1 cellular context compared by ENCODE assay signal in the genomic region with DNA sequence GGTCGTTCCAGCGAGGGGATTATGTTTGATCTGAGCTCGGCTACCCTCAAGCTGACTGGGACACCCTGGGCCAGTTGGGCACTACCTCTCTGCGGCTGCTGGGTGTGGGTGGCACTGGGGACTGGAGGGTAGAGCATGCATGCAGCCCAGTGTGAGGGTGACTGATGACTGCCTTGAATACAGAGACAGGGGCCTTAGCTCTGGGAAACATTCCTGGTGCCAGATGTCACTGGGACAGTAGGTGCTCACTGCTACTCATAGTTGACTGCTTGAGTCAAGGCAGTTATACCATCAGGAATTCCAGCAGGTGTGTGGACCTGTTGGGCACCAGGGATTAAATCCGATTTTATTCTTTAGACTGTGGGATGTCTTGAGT.
TF ChIP-seq lines count a peak whose summit lies in the region.

No MANE protein-coding gene starts in this region.

TF ChIP-seq in HepG2, 621 proteins besides CTCF, POLR2A, EP300 and RAD21 (continued from another document and continues in another):
- no peak for TF ChIP-seq BRD4 (CRISPR knock-in tag; IDR thresholded peaks at IDR 0.05)
- no peak for TF ChIP-seq GABPA (IDR thresholded peaks at IDR 0.05; ENCODE audit: low read depth, low read length)
- TF ChIP-seq GABPA (CRISPR knock-in tag; IDR thresholded peaks at IDR 0.05; ENCODE audit: low read depth): no peak
- TF ChIP-seq, protein P1, sequence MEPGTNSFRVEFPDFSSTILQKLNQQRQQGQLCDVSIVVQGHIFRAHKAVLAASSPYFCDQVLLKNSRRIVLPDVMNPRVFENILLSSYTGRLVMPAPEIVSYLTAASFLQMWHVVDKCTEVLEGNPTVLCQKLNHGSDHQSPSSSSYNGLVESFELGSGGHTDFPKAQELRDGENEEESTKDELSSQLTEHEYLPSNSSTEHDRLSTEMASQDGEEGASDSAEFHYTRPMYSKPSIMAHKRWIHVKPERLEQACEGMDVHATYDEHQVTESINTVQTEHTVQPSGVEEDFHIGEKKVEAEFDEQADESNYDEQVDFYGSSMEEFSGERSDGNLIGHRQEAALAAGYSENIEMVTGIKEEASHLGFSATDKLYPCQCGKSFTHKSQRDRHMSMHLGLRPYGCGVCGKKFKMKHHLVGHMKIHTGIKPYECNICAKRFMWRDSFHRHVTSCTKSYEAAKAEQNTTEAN (CRISPR knock-in tag; conservative IDR thresholded peaks at IDR 0.05): no peak
- TF ChIP-seq ZKSCAN5 (CRISPR knock-in tag; IDR thresholded peaks at IDR 0.05): no peak
- TF ChIP-seq GATA4 (IDR thresholded peaks at IDR 0.05; ENCODE audit: borderline replicate concordance, low read depth): no peak
- TF ChIP-seq RFXAP (CRISPR knock-in tag; IDR thresholded peaks at IDR 0.05; ENCODE audit: borderline replicate concordance): no peak
- TF ChIP-seq ZSCAN29 (CRISPR knock-in tag; conservative IDR thresholded peaks at IDR 0.05): no peak
- no peak for TF ChIP-seq NFIC (IDR thresholded peaks at IDR 0.05; ENCODE audit: low read length)
- no peak for TF ChIP-seq TSC22D2 (CRISPR knock-in tag; IDR thresholded peaks at IDR 0.05; ENCODE audit: borderline replicate concordance)
- no peak for TF ChIP-seq ZNF101 (CRISPR knock-in tag; IDR thresholded peaks at IDR 0.05; ENCODE audit: borderline replicate concordance, low read depth)
- TF ChIP-seq, protein P2, sequence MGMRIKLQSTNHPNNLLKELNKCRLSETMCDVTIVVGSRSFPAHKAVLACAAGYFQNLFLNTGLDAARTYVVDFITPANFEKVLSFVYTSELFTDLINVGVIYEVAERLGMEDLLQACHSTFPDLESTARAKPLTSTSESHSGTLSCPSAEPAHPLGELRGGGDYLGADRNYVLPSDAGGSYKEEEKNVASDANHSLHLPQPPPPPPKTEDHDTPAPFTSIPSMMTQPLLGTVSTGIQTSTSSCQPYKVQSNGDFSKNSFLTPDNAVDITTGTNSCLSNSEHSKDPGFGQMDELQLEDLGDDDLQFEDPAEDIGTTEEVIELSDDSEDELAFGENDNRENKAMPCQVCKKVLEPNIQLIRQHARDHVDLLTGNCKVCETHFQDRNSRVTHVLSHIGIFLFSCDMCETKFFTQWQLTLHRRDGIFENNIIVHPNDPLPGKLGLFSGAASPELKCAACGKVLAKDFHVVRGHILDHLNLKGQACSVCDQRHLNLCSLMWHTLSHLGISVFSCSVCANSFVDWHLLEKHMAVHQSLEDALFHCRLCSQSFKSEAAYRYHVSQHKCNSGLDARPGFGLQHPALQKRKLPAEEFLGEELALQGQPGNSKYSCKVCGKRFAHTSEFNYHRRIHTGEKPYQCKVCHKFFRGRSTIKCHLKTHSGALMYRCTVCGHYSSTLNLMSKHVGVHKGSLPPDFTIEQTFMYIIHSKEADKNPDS (CRISPR knock-in tag; IDR thresholded peaks at IDR 0.05): no peak
- TF ChIP-seq ZNF30 (CRISPR knock-in tag; IDR thresholded peaks at IDR 0.05): no peak
- TF ChIP-seq ESRRA (CRISPR knock-in tag; IDR thresholded peaks at IDR 0.05; ENCODE audit: low read depth): 0 out of 2 replicates have a peak, but pooled peaks have one; percentile 62
- TF ChIP-seq ZNF792 (CRISPR knock-in tag; IDR thresholded peaks at IDR 0.05): 0 out of 2 replicates have a peak, but pooled peaks have one; percentile 41
- TF ChIP-seq ZNF572 (CRISPR knock-in tag; IDR thresholded peaks at IDR 0.05): no peak
- no peak for TF ChIP-seq ATRX (CRISPR knock-in tag; IDR thresholded peaks at IDR 0.05; ENCODE audit: borderline replicate concordance)
- no peak for TF ChIP-seq ZNF558 (CRISPR knock-in tag; IDR thresholded peaks at IDR 0.05; ENCODE audit: borderline replicate concordance)
- no peak for TF ChIP-seq CSRNP1 (CRISPR knock-in tag; IDR thresholded peaks at IDR 0.05)
- TF ChIP-seq ZNF510 (CRISPR knock-in tag; IDR thresholded peaks at IDR 0.05; ENCODE audit: low read depth): no peak
- TF ChIP-seq KLF12 (CRISPR knock-in tag; IDR thresholded peaks at IDR 0.05; ENCODE audit: borderline replicate concordance): no peak
- no peak for TF ChIP-seq HDAC6 (IDR thresholded peaks at IDR 0.05; ENCODE audit: low read depth, low read length)
- TF ChIP-seq ZNF501 (CRISPR knock-in tag; IDR thresholded peaks at IDR 0.05): no peak
- no peak for TF ChIP-seq LBX2 (CRISPR knock-in tag; IDR thresholded peaks at IDR 0.05; ENCODE audit: borderline replicate concordance)
- no peak for TF ChIP-seq ZNF256 (CRISPR knock-in tag; conservative IDR thresholded peaks at IDR 0.05)
- TF ChIP-seq, protein P3, sequence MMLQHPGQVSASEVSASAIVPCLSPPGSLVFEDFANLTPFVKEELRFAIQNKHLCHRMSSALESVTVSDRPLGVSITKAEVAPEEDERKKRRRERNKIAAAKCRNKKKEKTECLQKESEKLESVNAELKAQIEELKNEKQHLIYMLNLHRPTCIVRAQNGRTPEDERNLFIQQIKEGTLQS (CRISPR knock-in tag; IDR thresholded peaks at IDR 0.05): 0 out of 2 replicates have a peak, but pooled peaks have one; percentile 8
- TF ChIP-seq EZH2 (conservative IDR thresholded peaks at IDR 0.05; ENCODE audit: low read depth, low read length): no peak
- TF ChIP-seq ZMYM4 (CRISPR knock-in tag; IDR thresholded peaks at IDR 0.05): no peak
- no peak for TF ChIP-seq TGIF2 (CRISPR knock-in tag; IDR thresholded peaks at IDR 0.05)
- no peak for TF ChIP-seq ZNF790 (CRISPR knock-in tag; IDR thresholded peaks at IDR 0.05; ENCODE audit: borderline replicate concordance)
- no peak for TF ChIP-seq GMEB2 (CRISPR knock-in tag; IDR thresholded peaks at IDR 0.05; ENCODE audit: low read depth)
- TF ChIP-seq ZFP90 (CRISPR knock-in tag; IDR thresholded peaks at IDR 0.05; ENCODE audit: borderline replicate concordance): 0 out of 2 replicates have a peak, but pooled peaks have one; percentile 9
- TF ChIP-seq NAIF1 (CRISPR knock-in tag; IDR thresholded peaks at IDR 0.05; ENCODE audit: borderline replicate concordance): no peak
- TF ChIP-seq NPAS2 (CRISPR knock-in tag; IDR thresholded peaks at IDR 0.05; ENCODE audit: borderline replicate concordance): no peak
- TF ChIP-seq CBX5 (CRISPR knock-in tag; IDR thresholded peaks at IDR 0.05; ENCODE audit: borderline replicate concordance): no peak
- no peak for TF ChIP-seq FOXA3 (CRISPR knock-in tag; IDR thresholded peaks at IDR 0.05)
- TF ChIP-seq, protein P4, sequence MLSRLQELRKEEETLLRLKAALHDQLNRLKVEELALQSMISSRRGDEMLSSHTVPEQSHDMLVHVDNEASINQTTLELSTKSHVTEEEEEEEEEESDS (CRISPR knock-in tag; IDR thresholded peaks at IDR 0.05; ENCODE audit: borderline replicate concordance): no peak
- TF ChIP-seq ZNF781 (CRISPR knock-in tag; IDR thresholded peaks at IDR 0.05; ENCODE audit: borderline replicate concordance, not compliant biosample characterization): no peak
- TF ChIP-seq, protein P5, sequence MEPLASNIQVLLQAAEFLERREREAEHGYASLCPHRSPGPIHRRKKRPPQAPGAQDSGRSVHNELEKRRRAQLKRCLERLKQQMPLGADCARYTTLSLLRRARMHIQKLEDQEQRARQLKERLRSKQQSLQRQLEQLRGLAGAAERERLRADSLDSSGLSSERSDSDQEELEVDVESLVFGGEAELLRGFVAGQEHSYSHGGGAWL (CRISPR knock-in tag; IDR thresholded peaks at IDR 0.05): no peak
- TF ChIP-seq POLR2AphosphoS5 (IDR thresholded peaks at IDR 0.05; ENCODE audit: low read depth, low read length): no peak
- TF ChIP-seq, protein P6, sequence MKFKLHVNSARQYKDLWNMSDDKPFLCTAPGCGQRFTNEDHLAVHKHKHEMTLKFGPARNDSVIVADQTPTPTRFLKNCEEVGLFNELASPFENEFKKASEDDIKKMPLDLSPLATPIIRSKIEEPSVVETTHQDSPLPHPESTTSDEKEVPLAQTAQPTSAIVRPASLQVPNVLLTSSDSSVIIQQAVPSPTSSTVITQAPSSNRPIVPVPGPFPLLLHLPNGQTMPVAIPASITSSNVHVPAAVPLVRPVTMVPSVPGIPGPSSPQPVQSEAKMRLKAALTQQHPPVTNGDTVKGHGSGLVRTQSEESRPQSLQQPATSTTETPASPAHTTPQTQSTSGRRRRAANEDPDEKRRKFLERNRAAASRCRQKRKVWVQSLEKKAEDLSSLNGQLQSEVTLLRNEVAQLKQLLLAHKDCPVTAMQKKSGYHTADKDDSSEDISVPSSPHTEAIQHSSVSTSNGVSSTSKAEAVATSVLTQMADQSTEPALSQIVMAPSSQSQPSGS (CRISPR knock-in tag; IDR thresholded peaks at IDR 0.05): no peak
- TF ChIP-seq, protein P7, sequence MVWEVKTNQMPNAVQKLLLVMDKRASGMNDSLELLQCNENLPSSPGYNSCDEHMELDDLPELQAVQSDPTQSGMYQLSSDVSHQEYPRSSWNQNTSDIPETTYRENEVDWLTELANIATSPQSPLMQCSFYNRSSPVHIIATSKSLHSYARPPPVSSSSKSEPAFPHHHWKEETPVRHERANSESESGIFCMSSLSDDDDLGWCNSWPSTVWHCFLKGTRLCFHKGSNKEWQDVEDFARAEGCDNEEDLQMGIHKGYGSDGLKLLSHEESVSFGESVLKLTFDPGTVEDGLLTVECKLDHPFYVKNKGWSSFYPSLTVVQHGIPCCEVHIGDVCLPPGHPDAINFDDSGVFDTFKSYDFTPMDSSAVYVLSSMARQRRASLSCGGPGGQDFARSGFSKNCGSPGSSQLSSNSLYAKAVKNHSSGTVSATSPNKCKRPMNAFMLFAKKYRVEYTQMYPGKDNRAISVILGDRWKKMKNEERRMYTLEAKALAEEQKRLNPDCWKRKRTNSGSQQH (CRISPR knock-in tag; IDR thresholded peaks at IDR 0.05; ENCODE audit: low read depth): no peak
- no peak for TF ChIP-seq ZNF850 (CRISPR knock-in tag; conservative IDR thresholded peaks at IDR 0.05)
- TF ChIP-seq RBAK (CRISPR knock-in tag; IDR thresholded peaks at IDR 0.05): no peak
- TF ChIP-seq, protein P8, sequence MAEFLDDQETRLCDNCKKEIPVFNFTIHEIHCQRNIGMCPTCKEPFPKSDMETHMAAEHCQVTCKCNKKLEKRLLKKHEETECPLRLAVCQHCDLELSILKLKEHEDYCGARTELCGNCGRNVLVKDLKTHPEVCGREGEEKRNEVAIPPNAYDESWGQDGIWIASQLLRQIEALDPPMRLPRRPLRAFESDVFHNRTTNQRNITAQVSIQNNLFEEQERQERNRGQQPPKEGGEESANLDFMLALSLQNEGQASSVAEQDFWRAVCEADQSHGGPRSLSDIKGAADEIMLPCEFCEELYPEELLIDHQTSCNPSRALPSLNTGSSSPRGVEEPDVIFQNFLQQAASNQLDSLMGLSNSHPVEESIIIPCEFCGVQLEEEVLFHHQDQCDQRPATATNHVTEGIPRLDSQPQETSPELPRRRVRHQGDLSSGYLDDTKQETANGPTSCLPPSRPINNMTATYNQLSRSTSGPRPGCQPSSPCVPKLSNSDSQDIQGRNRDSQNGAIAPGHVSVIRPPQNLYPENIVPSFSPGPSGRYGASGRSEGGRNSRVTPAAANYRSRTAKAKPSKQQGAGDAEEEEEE (CRISPR knock-in tag; IDR thresholded peaks at IDR 0.05; ENCODE audit: borderline replicate concordance): no peak
- TF ChIP-seq ZMAT5 (CRISPR knock-in tag; IDR thresholded peaks at IDR 0.05; ENCODE audit: borderline replicate concordance, low read depth): no peak
- no peak for TF ChIP-seq RFX3 (CRISPR knock-in tag; IDR thresholded peaks at IDR 0.05)
- no peak for TF ChIP-seq FOXC1 (CRISPR knock-in tag; IDR thresholded peaks at IDR 0.05; ENCODE audit: borderline replicate concordance)
- no peak for TF ChIP-seq ZNF639 (CRISPR knock-in tag; conservative IDR thresholded peaks at IDR 0.05)
- TF ChIP-seq ZNF251 (CRISPR knock-in tag; IDR thresholded peaks at IDR 0.05): no peak
- no peak for TF ChIP-seq AGO1 (IDR thresholded peaks at IDR 0.05; ENCODE audit: low read depth, low read length, poor library complexity, severe bottlenecking)
- TF ChIP-seq ZNF691 (CRISPR knock-in tag; IDR thresholded peaks at IDR 0.05; ENCODE audit: borderline replicate concordance, low read depth): 0 out of 2 replicates have a peak, but pooled peaks have one; percentile 5
